16 cellular contexts compared by ENCODE assay signal in the genomic region with DNA sequence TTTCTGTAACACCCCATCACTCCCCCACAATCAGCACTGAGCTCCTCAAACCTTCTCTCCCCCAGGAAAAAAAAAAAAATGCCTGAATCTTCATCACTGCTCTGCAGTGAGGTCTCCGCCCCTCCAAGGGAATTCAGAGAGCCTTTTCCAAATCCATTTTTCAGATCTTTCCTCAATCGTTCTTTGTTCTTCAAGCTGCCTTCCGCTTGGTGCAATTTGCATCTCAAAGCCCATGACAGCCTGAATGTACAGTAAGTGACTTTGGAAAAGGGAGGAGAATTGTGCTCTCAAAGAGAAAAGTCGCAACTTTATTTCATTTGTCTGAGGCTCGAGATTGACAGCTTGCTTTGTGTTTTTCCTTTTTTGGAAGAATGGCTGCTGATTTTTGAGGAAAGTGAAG.
"Had no signal": no experiment of that assay in that cellular context is flagged by ENCODE, and none has a peak within 500 bp of the region (broad histone marks: within the 10 kb centered on the region; RNA-seq: fewer than 3 reads in every experiment).

No MANE protein-coding gene starts in this region.

- H3K4me3 ChIP-seq: gastroesophageal sphincter, upper lobe of left lung had no signal

- H3K9me3 ChIP-seq: gastroesophageal sphincter, upper lobe of left lung had no signal

- H3K4me3 Mint-ChIP-seq: activated B cell treated with CpG ODN at 0.5 μM for 24 hours; activated CD4-positive, alpha-beta T cell treated with anti-CD3 and anti-CD28 coated beads, Interleukin-2, amount 10 ng/mL, durations not matched to agents 7 days and 5 days; activated naive CD8-positive, alpha-beta T cell treated with anti-CD3 and anti-CD28 coated beads for 36 hours; activated T-helper 1 cell treated with anti-CD3 and anti-CD28 coated beads, Interleukin-12 subunit alpha, Interleukin-12 subunit beta, Interleukin-2, Interleukin-4 antibody, amounts not matched to agents 30 ng/mL and 10 ng/mL and 1 ng/mL, durations not matched to agents 14 hours and 24 hours and 36 hours had no signal

- H3K4me1 Mint-ChIP-seq: activated CD4-positive, alpha-beta T cell treated with anti-CD3 and anti-CD28 coated beads, Interleukin-2, amount 10 ng/mL, durations not matched to agents 7 days and 5 days; activated naive CD8-positive, alpha-beta T cell treated with anti-CD3 and anti-CD28 coated beads for 36 hours had no signal

- H3K27me3 ChIP-seq: brain microvascular endothelial cell, upper lobe of left lung had no signal

- H3K36me3 Mint-ChIP-seq: activated naive CD8-positive, alpha-beta T cell treated with anti-CD3 and anti-CD28 coated beads for 36 hours had no signal

- H3K27ac ChIP-seq: brain microvascular endothelial cell, upper lobe of left lung had no signal

- H3K36me3 ChIP-seq: brain microvascular endothelial cell, gastroesophageal sphincter, upper lobe of left lung had no signal

- H3K27ac Mint-ChIP-seq: activated B cell treated with CpG ODN at 0.5 μM for 24 hours; activated CD4-positive, alpha-beta T cell treated with anti-CD3 and anti-CD28 coated beads, Interleukin-2, amount 10 ng/mL, durations not matched to agents 7 days and 5 days; activated naive CD8-positive, alpha-beta T cell treated with anti-CD3 and anti-CD28 coated beads for 36 hours; activated T-helper 1 cell treated with anti-CD3 and anti-CD28 coated beads, Interleukin-12 subunit alpha, Interleukin-12 subunit beta, Interleukin-2, Interleukin-4 antibody, amounts not matched to agents 30 ng/mL and 10 ng/mL and 1 ng/mL, durations not matched to agents 14 hours and 24 hours and 36 hours had no signal

- ATAC-seq: gastroesophageal sphincter, left lobe of liver, right cardiac atrium had no signal

- H3K9me3 Mint-ChIP-seq: activated B cell treated with CpG ODN at 0.5 μM for 24 hours; activated CD4-positive, alpha-beta T cell treated with anti-CD3 and anti-CD28 coated beads, Interleukin-2, amount 10 ng/mL, durations not matched to agents 7 days and 5 days; activated naive CD8-positive, alpha-beta T cell treated with anti-CD3 and anti-CD28 coated beads for 36 hours; activated T-helper 1 cell treated with anti-CD3 and anti-CD28 coated beads, Interleukin-12 subunit alpha, Interleukin-12 subunit beta, Interleukin-2, Interleukin-4 antibody, amounts not matched to agents 30 ng/mL and 10 ng/mL and 1 ng/mL, durations not matched to agents 14 hours and 24 hours and 36 hours had no signal

- H3K4me1 ChIP-seq: upper lobe of left lung had no signal

- H3K27me3 Mint-ChIP-seq: activated B cell treated with CpG ODN at 0.5 μM for 24 hours; activated CD4-positive, alpha-beta T cell treated with anti-CD3 and anti-CD28 coated beads, Interleukin-2, amount 10 ng/mL, durations not matched to agents 7 days and 5 days; activated naive CD8-positive, alpha-beta T cell treated with anti-CD3 and anti-CD28 coated beads for 36 hours had no signal

- DNase-seq: activated B cell treated with CpG ODN at 0.5 μM for 24 hours; activated CD4-positive, alpha-beta T cell treated with anti-CD3 and anti-CD28 coated beads, Interleukin-2, amount 10 ng/mL, durations not matched to agents 7 days and 5 days; activated CD8-positive, alpha-beta memory T cell treated with anti-CD3 and anti-CD28 coated beads for 24 hours; activated naive CD8-positive, alpha-beta T cell treated with anti-CD3 and anti-CD28 coated beads for 36 hours; brain microvascular endothelial cell; cerebellar nuclear complex; dermis blood vessel endothelial cell; right cardiac atrium; small intestine; stimulated activated CD4-positive, alpha-beta T cell treated with anti-CD3 and anti-CD28 coated beads, Interleukin-4, amount 100 ng/mL, for 4 hours; stimulated activated CD8-positive, alpha-beta memory T cell treated with anti-CD3 and anti-CD28 coated beads, Interleukin-4, amount 100 ng/mL, for 48 hours; stimulated activated naive CD4-positive, alpha-beta T cell treated with Interleukin-2 at 50 U/mL for 16 hours; upper lobe of left lung had no signal
